17 cellular contexts compared by ENCODE assay signal in genomic region chr11:126417463-126417862, GRCh38.
DNase-seq lines count a peak whose midpoint lies in the region; ATAC-seq and TF ChIP-seq lines count a peak whose summit lies in the region.
"Had no signal": no experiment of that assay in that cellular context is flagged by ENCODE, and none has a peak within 500 bp of the region (broad histone marks: within the 10 kb centered on the region; RNA-seq: fewer than 3 reads in every experiment).

No MANE protein-coding gene starts in this region.

- no peak overlapping the region for H2AK5ac ChIP-seq in H9 (ENCODE audit: insufficient read length, low read length)

- no peak overlapping the region for H3K4me2 ChIP-seq in H9 (ENCODE audit: insufficient read depth, insufficient read length, low read length)

- no peak overlapping the region for H3K4ac ChIP-seq in H9 (ENCODE audit: low read depth, low read length)

- CTCF ChIA-PET in WTC11 (lab: Charles Lee) (interaction anchor here (1.4 to 2.1 kb wide), 3 partner anchors 23 to 573 kb away, joined by 6 to 7 read pairs (median 6); no protein-coding TSS in a partner anchor), GM10248 (lab: Yijun Ruan, JAX) (interaction anchor here (1.5 to 1.6 kb wide), 2 partner anchors 23 to 67 kb away, joined by 3 to 4 read pairs; no protein-coding TSS in a partner anchor)
- CTCF ChIA-PET in activated CD4-positive, alpha-beta T cell treated with anti-CD3 and anti-CD28 coated beads for 36 hours (lab: Charles Lee): interaction anchor here (1.4 kb wide), 1 partner anchor 105 kb away, joined by 3 read pairs; no protein-coding TSS in a partner anchor

- H3K27ac Mint-ChIP-seq in H9: no peak overlapping the region
- no peak overlapping the region for H3K27ac Mint-ChIP-seq in WTC11
- H3K27ac Mint-ChIP-seq in immature natural killer cell: no peak overlapping the region
- H3K27ac Mint-ChIP-seq in activated CD4-positive, alpha-beta T cell treated with anti-CD3 and anti-CD28 coated beads for 36 hours: no peak overlapping the region

- H3K9ac ChIP-seq in H9 (ENCODE audit: extremely low read depth, insufficient read length, low read length): no peak overlapping the region

- H3K23me2 ChIP-seq in H9 (ENCODE audit: insufficient read length, low read depth, low read length, poor library complexity, severe bottlenecking): no peaks in the 10 kb centered on the region

- H3K36me3 Mint-ChIP-seq in H9 (ENCODE audit: insufficient read depth in 1 of 3, low read depth in 3 of 3) (no peaks in the 10 kb centered on the region; a peak in 2 of 7 replicates), WTC11 (no peaks in the 10 kb centered on the region), immature natural killer cell (peaks cover 0 to 4% (median 0%) of the 10 kb centered on the region in 3 donors)
- H3K36me3 Mint-ChIP-seq in activated CD4-positive, alpha-beta T cell treated with anti-CD3 and anti-CD28 coated beads for 36 hours (ENCODE audit: low read depth): no peaks in the 10 kb centered on the region

- H3K4me1 Mint-ChIP-seq in H9 (peaks cover 0 to 6% of the 10 kb centered on the region in 2 experiments; a peak in 1 of 4 replicates), WTC11 (peaks cover 14% of the 10 kb centered on the region), immature natural killer cell (peaks cover 10 to 11% of the 10 kb centered on the region in 2 donors)
- peaks cover 7% of the 10 kb centered on the region for H3K4me1 Mint-ChIP-seq in activated CD4-positive, alpha-beta T cell treated with anti-CD3 and anti-CD28 coated beads for 36 hours

- H4K8ac ChIP-seq in H9 (replicated peaks; ENCODE audit: insufficient read length, low read depth, low read length): no peak overlapping the region

- no peak overlapping the region for H4K91ac ChIP-seq in H9 (ENCODE audit: insufficient read length, low read depth, low read length)

- no peak overlapping the region for H2BK12ac ChIP-seq in H9 (ENCODE audit: insufficient read length, low read depth, low read length)

- POLR2A ChIA-PET in WTC11 (lab: Charles Lee) (interaction anchor here (1.6 kb wide), 1 partner anchor 110 kb away, joined by 3 read pairs; no protein-coding TSS in a partner anchor), GM10248 (lab: Yijun Ruan, JAX) (no interaction called here)
- POLR2A ChIA-PET in activated CD4-positive, alpha-beta T cell treated with anti-CD3 and anti-CD28 coated beads for 36 hours (lab: Charles Lee): no interaction called here

- TF ChIP-seq CTCF in H9 (conservative IDR thresholded peaks at IDR 0.05): no peak
- no peak for TF ChIP-seq CTCF in WTC11 (IDR thresholded peaks at IDR 0.05)
- TF ChIP-seq CTCF in testis (IDR thresholded peaks at IDR 0.05): no peak
- TF ChIP-seq CTCF in GM10248 (IDR thresholded peaks at IDR 0.05; ENCODE audit: control extremely low read depth, extremely low read depth, low read depth, missing control alignments): no peak

- H3K56ac ChIP-seq in H9 (ENCODE audit: insufficient read length, low read depth, low read length): no peak overlapping the region

- intact Hi-C loops in testis (cut with DNase I; ENCODE audit: low total_unique reads): no loop called here
- intact Hi-C loops in activated CD4-positive, alpha-beta T cell treated with anti-CD3 and anti-CD28 coated beads for 36 hours (cut with DNase I, micrococcal nuclease): loop anchor here (2.0 to 10.0 kb wide), 2 partner anchors 63 to 103 kb away; partner anchors contain the start of gene ST3GAL4 (in 1 of the 2)

- H3K27me3 Mint-ChIP-seq in H9 (ENCODE audit: low read depth) (no peaks in the 10 kb centered on the region), WTC11 (ENCODE audit: low read depth) (peaks cover 8% of the 10 kb centered on the region), immature natural killer cell (ENCODE audit: low read depth in 3 of 3) (no peaks in the 10 kb centered on the region)
- H3K27me3 Mint-ChIP-seq in activated CD4-positive, alpha-beta T cell treated with anti-CD3 and anti-CD28 coated beads for 36 hours: no peaks in the 10 kb centered on the region

- TF ChIP-seq POLR2A in testis (IDR thresholded peaks at IDR 0.05): no peak

- no peak for ATAC-seq in WTC11
- ATAC-seq in activated CD4-positive, alpha-beta T cell treated with anti-CD3 and anti-CD28 coated beads for 36 hours: no peak

- no peak overlapping the region for H3K4me3 ChIP-seq in testis
- H3K4me3 ChIP-seq: HAP-1 had no signal

- no peak overlapping the region for H2AFZ ChIP-seq in H9 (ENCODE audit: low read length)

- H3K4me1 ChIP-seq in H9 (ENCODE audit: insufficient read depth, low read length) (no peaks in the 10 kb centered on the region), testis (peaks cover 77% of the 10 kb centered on the region)
- H3K4me1 ChIP-seq: HAP-1 had no signal

- DNase-seq in H9 (no peak), WTC11 (ENCODE audit: low spot score) (no peak), immature natural killer cell (no peak), testis (no peak), GM10248 (ENCODE audit: extremely low spot score) (no peak), NCI-H1436 (lab: John Stamatoyannopoulos, UW) (no peak)
- DNase-seq in activated CD4-positive, alpha-beta T cell treated with anti-CD3 and anti-CD28 coated beads for 36 hours: no peak
- DNase-seq: activated CD4-positive, alpha-beta T cell treated with anti-CD3 and anti-CD28 coated beads for 1 hour; body of pancreas; cortex of kidney; DMS153; KG1; NCI-H1048; NCI-H2107; NCI-H526 treated with DMSO at 0.1 percent for 48 hours; T1000 had no signal

- H3K9me3 ChIP-seq in H9 (ENCODE audit: control insufficient read depth, low read depth, low read length) (no peaks in the 10 kb centered on the region), testis (no peaks in the 10 kb centered on the region)
- H3K9me3 ChIP-seq: body of pancreas, HAP-1 had no signal

- H2BK120ac ChIP-seq in H9 (ENCODE audit: low read depth, low read length, poor library complexity, severe bottlenecking): no peak overlapping the region

- WGBS in H9 (ENCODE audit: extremely low coverage, insufficient read length, low lambda C conversion rate): no CpG with 5 or more reads among the region's 2 CpGs
- 45 to 47% methylated on average over 2 of the region's 2 CpGs for WGBS in testis, 2 donors

- no peaks in the 10 kb centered on the region for H4K20me1 ChIP-seq in H9 (ENCODE audit: control insufficient read depth, insufficient read depth, insufficient read length)

- H3K18ac ChIP-seq in H9 (ENCODE audit: insufficient read length, low read depth, low read length): no peak overlapping the region

- no peaks in the 10 kb centered on the region for H3K36me3 ChIP-seq in testis (ENCODE audit: low read depth, missing control alignments)

- no peak overlapping the region for H2BK15ac ChIP-seq in H9 (ENCODE audit: low read depth, low read length)

- H3K23ac ChIP-seq in H9 (ENCODE audit: insufficient read length, low read depth, low read length): no peak overlapping the region

- H3K79me1 ChIP-seq in H9 (ENCODE audit: insufficient read depth, low read depth, low read length, poor library complexity, severe bottlenecking): no peaks in the 10 kb centered on the region

- no peaks in the 10 kb centered on the region; the same call in 1 of the 2 replicates for H3K27me3 ChIP-seq in H9 (ENCODE audit: insufficient read depth, low read length)
- no peaks in the 10 kb centered on the region for H3K27me3 ChIP-seq in testis
- H3K27me3 ChIP-seq: body of pancreas had no signal

- no peaks in the 10 kb centered on the region for H3K9me3 Mint-ChIP-seq in H9
- H3K9me3 Mint-ChIP-seq in WTC11: no peaks in the 10 kb centered on the region
- no peaks in the 10 kb centered on the region for H3K9me3 Mint-ChIP-seq in immature natural killer cell
- no peaks in the 10 kb centered on the region for H3K9me3 Mint-ChIP-seq in activated CD4-positive, alpha-beta T cell treated with anti-CD3 and anti-CD28 coated beads for 36 hours (ENCODE audit: low read depth)

- H2BK5ac ChIP-seq in H9 (ENCODE audit: insufficient read length, low read length): no peak overlapping the region

- no peak overlapping the region for H3T11ph ChIP-seq in H9 (ENCODE audit: low read length)

- H3K4me3 Mint-ChIP-seq in H9 (no peak overlapping the region), WTC11 (peak overlapping the region; percentile 50; the same call in 1 of the 2 replicates), immature natural killer cell (peak overlapping the region in 4 of 5 donors; percentile 38 to 79 (median 70))
- no peak overlapping the region for H3K4me3 Mint-ChIP-seq in activated CD4-positive, alpha-beta T cell treated with anti-CD3 and anti-CD28 coated beads for 36 hours

- H3K27ac ChIP-seq in H9 (ENCODE audit: insufficient read length, low read depth, low read length) (no peak overlapping the region), testis (peak overlapping the region; percentile 69 to 95)

- H4K5ac ChIP-seq in H9 (ENCODE audit: insufficient read length, low read depth, low read length): peak overlapping the region; percentile 8

- H3K79me2 ChIP-seq in H9 (ENCODE audit: insufficient read depth, low read length): no peaks in the 10 kb centered on the region

- H3K14ac ChIP-seq in H9 (ENCODE audit: insufficient read depth, low read length): no peak overlapping the region

- no peak overlapping the region for H2BK20ac ChIP-seq in H9 (ENCODE audit: low read depth, low read length, poor library complexity, severe bottlenecking)

TF ChIP-seq in WTC11, 78 proteins besides CTCF, POLR2A, EP300 and RAD21 (continues in another document):
- TF ChIP-seq ZNF232 (CRISPR knock-in tag; IDR thresholded peaks at IDR 0.05): no peak
- TF ChIP-seq E2F1 (CRISPR knock-in tag; IDR thresholded peaks at IDR 0.05): no peak

Comparison
In these comparisons a context has a peak if more than half of its experiments do, and no peak if none do; other contexts are left out.
1. H3K4me3 Mint-ChIP-seq: peak in WTC11 (single experiment) and immature natural killer cell (4 of 5); none in H9 (0 of 2) and activated CD4-positive, alpha-beta T cell treated with anti-CD3 and anti-CD28 coated beads for 36 hours (single experiment).